Comparison of ENCODE assay signal across 16 cellular contexts in genomic region chr5:74275204-74275992, GRCh38.
A peak's percentile ranks its signal among the peaks of the same experiment; 100 is the strongest.
DNase-seq lines count a peak whose midpoint lies in the region; TF ChIP-seq lines count a peak whose summit lies in the region.
"Had no signal": no experiment of that assay in that cellular context is flagged by ENCODE, and none has a peak within 500 bp of the region (broad histone marks: within the 10 kb centered on the region; RNA-seq: fewer than 3 reads in every experiment).

No MANE protein-coding gene starts in this region.

- peaks cover 51% of the 10 kb centered on the region for H3K4me1 ChIP-seq in SJSA1 (replicated peaks)
- H3K4me1 ChIP-seq in smooth muscle cell (ENCODE audit: low read depth) = peaks cover 19% of the 10 kb centered on the region

- peak overlapping the region; percentile 55 for H3K4me2 ChIP-seq in smooth muscle cell

- H3K4me3 ChIP-seq in SJSA1 (no peak overlapping the region), fibroblast of villous mesenchyme (ENCODE audit: low read depth, low read length) (no peak overlapping the region), smooth muscle cell (no peak overlapping the region), WERI-Rb-1 (ENCODE audit: low read depth, low read length) (no peak overlapping the region)

- no peak overlapping the region for H2AFZ ChIP-seq in smooth muscle cell (ENCODE audit: low read depth)

- DNase-seq in GM03348 (ENCODE audit: low spot score) (peak; percentile 60), SJSA1 (ENCODE audit: low read depth in 1 of 2, low spot score in 2 of 2) (peak; percentile 79 to 90), fibroblast of villous mesenchyme (ENCODE audit: low read depth) (peak; percentile 73), smooth muscle cell (lab: John Stamatoyannopoulos, UW; ENCODE audit: unreplicated experiment) (no peak), head of caudate nucleus (no peak), anterior cingulate cortex (lab: John Stamatoyannopoulos, UW) (no peak), WERI-Rb-1 (no peak)
- no peak for DNase-seq in activated naive CD4-positive, alpha-beta T cell treated with anti-CD3 and anti-CD28 coated beads, Interleukin-2, amount 10 ng/mL, durations not matched to agents 7 days and 5 days
- DNase-seq: activated CD4-positive, alpha-beta T cell treated with anti-CD3 and anti-CD28 coated beads, Interleukin-2, amount 50 U/mL, for 1 hour; activated T-cell treated with anti-CD3 and anti-CD28 coated beads, Interleukin-2, amount 50 U/mL, for 72 hours; CD8-positive, alpha-beta T cell; GF-D8; kidney glomerular epithelial cell; PC-3; T-helper 2 cell had no signal

- TF ChIP-seq CTCF in fibroblast of villous mesenchyme (IDR thresholded peaks at IDR 0.05; ENCODE audit: insufficient read depth, low read depth, low read length) = no peak
- no peak for TF ChIP-seq CTCF in smooth muscle cell (IDR thresholded peaks at IDR 0.05; ENCODE audit: borderline replicate concordance, insufficient read depth, poor library complexity, severe bottlenecking)
- TF ChIP-seq CTCF in WERI-Rb-1 (IDR thresholded peaks at IDR 0.05; ENCODE audit: low read depth, low read length) = no peak

- no peaks in the 10 kb centered on the region for H3K4me1 Mint-ChIP-seq in activated naive CD4-positive, alpha-beta T cell treated with anti-CD3 and anti-CD28 coated beads, Interleukin-2, amount 10 ng/mL, durations not matched to agents 7 days and 5 days
- H3K4me1 Mint-ChIP-seq: stimulated activated effector memory CD8-positive, alpha-beta T cell treated with anti-CD3 and anti-CD28 coated beads, Interleukin-12 subunit alpha, Interleukin-12 subunit beta, amount 100 ng/mL, for 72 hours had no signal

- no peaks in the 10 kb centered on the region for H3K36me3 Mint-ChIP-seq in activated naive CD4-positive, alpha-beta T cell treated with anti-CD3 and anti-CD28 coated beads, Interleukin-2, amount 10 ng/mL, durations not matched to agents 7 days and 5 days
- H3K36me3 Mint-ChIP-seq: CD8-positive, alpha-beta T cell; stimulated activated effector memory CD8-positive, alpha-beta T cell treated with anti-CD3 and anti-CD28 coated beads, Interleukin-12 subunit alpha, Interleukin-12 subunit beta, amount 100 ng/mL, for 72 hours had no signal

- no peaks in the 10 kb centered on the region for H3K27me3 Mint-ChIP-seq in activated naive CD4-positive, alpha-beta T cell treated with anti-CD3 and anti-CD28 coated beads, Interleukin-2, amount 10 ng/mL, durations not matched to agents 7 days and 5 days

- H3K9me3 ChIP-seq in SJSA1 (replicated peaks) (no peaks in the 10 kb centered on the region), smooth muscle cell (replicated peaks; ENCODE audit: low read depth) (no peaks in the 10 kb centered on the region), WERI-Rb-1 (ENCODE audit: severe bottlenecking) (no peaks in the 10 kb centered on the region)

- H3K9me3 Mint-ChIP-seq in activated naive CD4-positive, alpha-beta T cell treated with anti-CD3 and anti-CD28 coated beads, Interleukin-2, amount 10 ng/mL, durations not matched to agents 7 days and 5 days = no peaks in the 10 kb centered on the region
- H3K9me3 Mint-ChIP-seq: CD8-positive, alpha-beta T cell had no signal

- CTCF ChIA-PET in activated naive CD4-positive, alpha-beta T cell treated with anti-CD3 and anti-CD28 coated beads, Interleukin-2, amount 10 ng/mL, durations not matched to agents 7 days and 5 days (lab: Charles Lee) = no interaction called here

- H3K36me3 ChIP-seq in SJSA1 (no peaks in the 10 kb centered on the region), smooth muscle cell (ENCODE audit: low read depth) (no peaks in the 10 kb centered on the region), WERI-Rb-1 (no peaks in the 10 kb centered on the region)

- no peak overlapping the region for H3K4me3 Mint-ChIP-seq in activated naive CD4-positive, alpha-beta T cell treated with anti-CD3 and anti-CD28 coated beads, Interleukin-2, amount 10 ng/mL, durations not matched to agents 7 days and 5 days
- H3K4me3 Mint-ChIP-seq: activated T-cell treated with anti-CD3 and anti-CD28 coated beads, Interleukin-2, amount 50 U/mL, for 72 hours; CD8-positive, alpha-beta T cell; stimulated activated effector memory CD8-positive, alpha-beta T cell treated with anti-CD3 and anti-CD28 coated beads, Interleukin-12 subunit alpha, Interleukin-12 subunit beta, amount 100 ng/mL, for 72 hours had no signal

- H3F3A ChIP-seq in smooth muscle cell (ENCODE audit: low read depth) = peaks cover 17% of the 10 kb centered on the region

- H3K27ac ChIP-seq in SJSA1 (peak overlapping the region; percentile 46), smooth muscle cell (ENCODE audit: low read depth) (peak overlapping the region; percentile 58), WERI-Rb-1 (no peak overlapping the region)

- no peak overlapping the region for H3K27ac Mint-ChIP-seq in activated naive CD4-positive, alpha-beta T cell treated with anti-CD3 and anti-CD28 coated beads, Interleukin-2, amount 10 ng/mL, durations not matched to agents 7 days and 5 days
- H3K27ac Mint-ChIP-seq: activated T-cell treated with anti-CD3 and anti-CD28 coated beads, Interleukin-2, amount 50 U/mL, for 72 hours; CD8-positive, alpha-beta T cell; stimulated activated effector memory CD8-positive, alpha-beta T cell treated with anti-CD3 and anti-CD28 coated beads, Interleukin-12 subunit alpha, Interleukin-12 subunit beta, amount 100 ng/mL, for 72 hours had no signal

- WGBS in smooth muscle cell (ENCODE audit: low lambda C conversion rate) = 12% methylated on average over 7 of the region's 7 CpGs

- no peak overlapping the region for H3K9ac ChIP-seq in smooth muscle cell (ENCODE audit: low read depth)

- no peaks in the 10 kb centered on the region for H3K79me2 ChIP-seq in smooth muscle cell (ENCODE audit: low read depth)

- H3K27me3 ChIP-seq in SJSA1 (replicated peaks) (no peaks in the 10 kb centered on the region), smooth muscle cell (ENCODE audit: low read depth) (no peaks in the 10 kb centered on the region), WERI-Rb-1 (ENCODE audit: insufficient read depth, low read depth, severe bottlenecking) (no peaks in the 10 kb centered on the region)

- intact Hi-C loops in head of caudate nucleus (cut with DNase I) = no loop called here

- no peaks in the 10 kb centered on the region for H4K20me1 ChIP-seq in smooth muscle cell (ENCODE audit: low read depth)

Comparison
In these comparisons a context has a peak if more than half of its experiments do, and no peak if none do; other contexts are left out.
1. DNase-seq: peak in GM03348 (single experiment), SJSA1 (2 of 2) and fibroblast of villous mesenchyme (single experiment); none in smooth muscle cell (single experiment), head of caudate nucleus (0 of 42), activated naive CD4-positive, alpha-beta T cell treated with anti-CD3 and anti-CD28 coated beads, Interleukin-2, amount 10 ng/mL, durations not matched to agents 7 days and 5 days (single experiment), anterior cingulate cortex (0 of 58) and WERI-Rb-1 (single experiment).